In genomic region chr16:67088551-67088950, GRCh38 we compare ENCODE assay signal across 18 cellular contexts.
"Had no signal": no experiment of that assay in that cellular context is flagged by ENCODE, and none has a peak within 500 bp of the region (broad histone marks: within the 10 kb centered on the region; RNA-seq: fewer than 3 reads in every experiment).

No MANE protein-coding gene starts in this region.

- H3K4me3 ChIP-seq: coronary artery, esophagus squamous epithelium, smooth muscle cell, thoracic aorta, upper lobe of right lung had no signal

- H3K27me3 ChIP-seq: brain microvascular endothelial cell, esophagus squamous epithelium, upper lobe of right lung had no signal

- H3K9me3 ChIP-seq: esophagus squamous epithelium, thoracic aorta, upper lobe of right lung had no signal

- H3K4me3 Mint-ChIP-seq: activated CD4-positive, alpha-beta T cell treated with anti-CD3 and anti-CD28 coated beads, Interleukin-2, amount 10 ng/mL, durations not matched to agents 7 days and 5 days; activated naive CD8-positive, alpha-beta T cell treated with anti-CD3 and anti-CD28 coated beads, Interleukin-2, amount 10 ng/mL, durations not matched to agents 7 days and 5 days; central memory CD8-positive, alpha-beta T cell; memory B cell; naive thymus-derived CD8-positive, alpha-beta T cell had no signal

- H3K27me3 Mint-ChIP-seq: activated CD4-positive, alpha-beta T cell treated with anti-CD3 and anti-CD28 coated beads, Interleukin-2, amount 10 ng/mL, durations not matched to agents 7 days and 5 days; activated naive CD8-positive, alpha-beta T cell treated with anti-CD3 and anti-CD28 coated beads, Interleukin-2, amount 10 ng/mL, durations not matched to agents 7 days and 5 days; central memory CD8-positive, alpha-beta T cell; memory B cell; naive thymus-derived CD8-positive, alpha-beta T cell had no signal

- H3K4me2 ChIP-seq: smooth muscle cell had no signal

- ATAC-seq: left ventricle myocardium superior; naive thymus-derived CD8-positive, alpha-beta T cell; right cardiac atrium; upper lobe of right lung had no signal

- H3K27ac Mint-ChIP-seq: activated CD4-positive, alpha-beta T cell treated with anti-CD3 and anti-CD28 coated beads, Interleukin-2, amount 10 ng/mL, durations not matched to agents 7 days and 5 days; activated naive CD8-positive, alpha-beta T cell treated with anti-CD3 and anti-CD28 coated beads, Interleukin-2, amount 10 ng/mL, durations not matched to agents 7 days and 5 days; memory B cell had no signal

- H3K27ac ChIP-seq: brain microvascular endothelial cell, coronary artery, esophagus squamous epithelium, thoracic aorta, upper lobe of right lung had no signal

- DNase-seq: activated CD4-positive, alpha-beta T cell treated with anti-CD3 and anti-CD28 coated beads, Interleukin-2, amount 10 ng/mL, durations not matched to agents 7 days and 5 days; activated gamma-delta T cell treated with Interleukin-2 at 50 U/mL for 16 hours; activated naive CD8-positive, alpha-beta T cell treated with anti-CD3 and anti-CD28 coated beads, Interleukin-2, amount 10 ng/mL, durations not matched to agents 7 days and 5 days; brain microvascular endothelial cell; effector CD4-positive, alpha-beta T cell; esophagus squamous epithelium; hypothalamus; kidney; left ventricle myocardium superior; naive thymus-derived CD8-positive, alpha-beta T cell; right cardiac atrium; SW 1271; upper lobe of right lung had no signal

- H3K9me3 Mint-ChIP-seq: activated CD4-positive, alpha-beta T cell treated with anti-CD3 and anti-CD28 coated beads, Interleukin-2, amount 10 ng/mL, durations not matched to agents 7 days and 5 days; activated naive CD8-positive, alpha-beta T cell treated with anti-CD3 and anti-CD28 coated beads, Interleukin-2, amount 10 ng/mL, durations not matched to agents 7 days and 5 days; central memory CD8-positive, alpha-beta T cell; memory B cell; naive thymus-derived CD8-positive, alpha-beta T cell had no signal
